ENCODE assay signal across 8 cellular contexts in genomic region chr17:35795007-35795870, GRCh38. TPM values are rescaled to one million over a fixed set of nuclear protein-coding genes. Genes with fewer than 3 reads are reported as not detected.
A peak's percentile ranks its signal among the peaks of the same experiment; 100 is the strongest.
DNase-seq lines count a peak whose midpoint lies in the region; ATAC-seq, FAIRE-seq and TF ChIP-seq lines count a peak whose summit lies in the region.

A gene with protein sequence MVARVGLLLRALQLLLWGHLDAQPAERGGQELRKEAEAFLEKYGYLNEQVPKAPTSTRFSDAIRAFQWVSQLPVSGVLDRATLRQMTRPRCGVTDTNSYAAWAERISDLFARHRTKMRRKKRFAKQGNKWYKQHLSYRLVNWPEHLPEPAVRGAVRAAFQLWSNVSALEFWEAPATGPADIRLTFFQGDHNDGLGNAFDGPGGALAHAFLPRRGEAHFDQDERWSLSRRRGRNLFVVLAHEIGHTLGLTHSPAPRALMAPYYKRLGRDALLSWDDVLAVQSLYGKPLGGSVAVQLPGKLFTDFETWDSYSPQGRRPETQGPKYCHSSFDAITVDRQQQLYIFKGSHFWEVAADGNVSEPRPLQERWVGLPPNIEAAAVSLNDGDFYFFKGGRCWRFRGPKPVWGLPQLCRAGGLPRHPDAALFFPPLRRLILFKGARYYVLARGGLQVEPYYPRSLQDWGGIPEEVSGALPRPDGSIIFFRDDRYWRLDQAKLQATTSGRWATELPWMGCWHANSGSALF (minus strand): TSS chr17:35795641. CDS start chr17:35795377, 264 bp downstream.

- H3K27ac Mint-ChIP-seq in T-cell: peak within 1 kb of the TSS in 1 of 2 donors; percentile 23
- peak within 1 kb of the TSS; percentile 20 for H3K27ac Mint-ChIP-seq in MCF 10A (ENCODE audit: low read depth, unreplicated experiment)

- H3K9ac ChIP-seq in keratinocyte (ENCODE audit: control insufficient read depth, extremely low read depth, insufficient read depth, low read length): peak within 1 kb of the TSS; percentile 80

- intact Hi-C loops in MCF 10A (cut with micrococcal nuclease): no loop called here

- POLR2A ChIA-PET in T-cell (lab: Charles Lee): interaction anchor here in 1 of 2 donors (1.0 kb wide), 1 partner anchor 13 kb away, joined by 3 read pairs; no protein-coding TSS in a partner anchor
- POLR2A ChIA-PET in MCF 10A (lab: Yijun Ruan, JAX): interaction anchor here (0.7 to 27.4 kb wide), 5 partner anchors 11 to 363 kb away, joined by 3 to 736 read pairs (median 3); partner anchors contain the start of genes SLFN12 and TAF15

- no peaks in the 10 kb centered on the region for H3K9me3 ChIP-seq in keratinocyte (ENCODE audit: control insufficient read depth, low read depth, low read length)

- DNase-seq in NCI-H2227 (lab: John Stamatoyannopoulos, UW; ENCODE audit: unreplicated experiment) (peak; percentile 55), NCI-H2227 treated with DMSO at 0.1 percent for 48 hours (lab: John Stamatoyannopoulos, UW) (no peak), T-cell (peak in 24 of 34 experiments; percentile 1 to 47 (median 24)), MCF 10A (ENCODE audit: unreplicated experiment) (peak; percentile 53), keratinocyte (ENCODE audit: low read depth, low spot score) (no peak)
- peak; percentile 23 to 46 for DNase-seq in stimulated activated CD4-positive, alpha-beta T cell treated with anti-CD3 and anti-CD28 coated beads, Interleukin-1b, Interleukin-23, amount 100 ng/mL, for 4 hours (ENCODE audit: low read depth in 2 of 2)

- peak within 1 kb of the TSS; percentile 72 to 78 (median 75) for H3K4me3 Mint-ChIP-seq in T-cell
- peak within 1 kb of the TSS; percentile 72 for H3K4me3 Mint-ChIP-seq in MCF 10A (ENCODE audit: unreplicated experiment)

- H2AFZ ChIP-seq in keratinocyte (ENCODE audit: control insufficient read depth, low read length): peak within 1 kb of the TSS; percentile 81

- H3K36me3 ChIP-seq in keratinocyte (ENCODE audit: control insufficient read depth in 2 of 2, extremely low read depth in 1 of 2, insufficient read depth in 2 of 2, low read length in 2 of 2): no peaks in the 10 kb centered on the region

- dilution Hi-C loops in keratinocyte (cut with MboI; ENCODE audit: extremely low pct_ligation_motif_present, low sequenced_read_pairs): no loop called here

- H3K27me3 Mint-ChIP-seq in T-cell (peaks cover 12 to 47% of the 10 kb centered on the region in 2 donors), MCF 10A (ENCODE audit: insufficient read depth, unreplicated experiment) (no peaks in the 10 kb centered on the region)

- H3K9me3 Mint-ChIP-seq in T-cell (no peaks in the 10 kb centered on the region), MCF 10A (ENCODE audit: unreplicated experiment) (no peaks in the 10 kb centered on the region)

- H3K36me3 Mint-ChIP-seq in T-cell (no peaks in the 10 kb centered on the region), MCF 10A (ENCODE audit: insufficient read depth, unreplicated experiment) (peaks cover 7% of the 10 kb centered on the region)

- ATAC-seq in T-cell (replicated peaks in 1 of 4) (peak; percentile 83 to 90 (median 86)), HG03159 (IDR thresholded peaks at IDR 0.05; ENCODE audit: unreplicated experiment) (no peak), GM18870 (IDR thresholded peaks at IDR 0.05; ENCODE audit: unreplicated experiment) (no peak)

- H3K79me2 ChIP-seq in keratinocyte (ENCODE audit: control insufficient read depth, insufficient read depth, low read length): no peaks in the 10 kb centered on the region

- peaks cover 22 to 29% (median 28%) of the 10 kb centered on the region in 3 donors for H3K4me1 Mint-ChIP-seq in T-cell
- H3K4me1 Mint-ChIP-seq in MCF 10A (ENCODE audit: insufficient read depth, unreplicated experiment): peaks cover 42% of the 10 kb centered on the region

- peaks cover 37% of the 10 kb centered on the region for H3K4me1 ChIP-seq in keratinocyte (ENCODE audit: control insufficient read depth, extremely low read depth, insufficient read depth, low read length)

- H3K9me1 ChIP-seq in keratinocyte (ENCODE audit: control insufficient read depth, extremely low read depth, insufficient read depth, low read length): no peaks in the 10 kb centered on the region

- BruUV-seq in MCF 10A (replicated peaks; lab: Mats Ljungman, UMichigan): no TSS peak

- H3K27me3 ChIP-seq in keratinocyte (ENCODE audit: control insufficient read depth, extremely low read depth, insufficient read depth, low read length): no peaks in the 10 kb centered on the region

- CTCF ChIA-PET in T-cell (lab: Charles Lee): no interaction called here
- CTCF ChIA-PET in MCF 10A (lab: Yijun Ruan, JAX): interaction anchor here (1.4 to 11.7 kb wide), 5 partner anchors 10 to 28 kb away, joined by 6 to 153 read pairs (median 13); partner anchors contain the start of gene TAF15

- peak within 1 kb of the TSS; percentile 83 for H3K4me2 ChIP-seq in keratinocyte (ENCODE audit: control insufficient read depth, extremely low read depth, insufficient read depth, low read depth, low read length)

- H3K4me3 ChIP-seq in keratinocyte (ENCODE audit: control insufficient read depth in 2 of 3, extremely low read depth in 1 of 3, insufficient read depth in 2 of 3, low read depth in 1 of 3, low read length in 3 of 3): peak within 1 kb of the TSS; percentile 66 to 79 (median 74)

- no peak for TF ChIP-seq CTCF in MCF 10A (IDR thresholded peaks at IDR 0.05; ENCODE audit: unreplicated experiment)
- no peak for TF ChIP-seq CTCF in keratinocyte (optimal IDR thresholded peaks at IDR 0.05 in 1 of 3, IDR thresholded peaks at IDR 0.05 in 1 of 3, conservative IDR thresholded peaks at IDR 0.05 in 1 of 3; ENCODE audit: extremely low read depth in 1 of 3, insufficient read depth in 2 of 3, low read length in 3 of 3)

- peak within 1 kb of the TSS; percentile 65 for H3K27ac ChIP-seq in keratinocyte (ENCODE audit: control insufficient read depth, insufficient read depth, low read length)

- no peaks in the 10 kb centered on the region for H4K20me1 ChIP-seq in keratinocyte (ENCODE audit: control insufficient read depth, extremely low read depth, insufficient read depth, low read length)

- FAIRE-seq in keratinocyte (lab: Jason Lieb, UNC): no peak

RNA-seq across cellular contexts. Expression of the gene that starts here (rescaled TPM):
- total RNA-seq in T-cell (10 to 100 TPM in 2 of 5 donors, 1 to 10 TPM in 3; 3.4 to 11.4 (median 6.9) TPM), MCF 10A (2022) (22.3 and 27.4 TPM in 2 replicates)
- 13.7 to 43.5 TPM (median 21.3 TPM) in 3 replicates for polyA plus RNA-seq in keratinocyte
- 11.1 TPM for polyA plus RNA-seq in keratinocyte (2011; ENCODE audit: low read depth)
- 26.2 and 27.8 TPM in 2 replicates for polyA plus RNA-seq in keratinocyte (2011; cell fraction: cytosol; rRNA removed)
- polyA plus RNA-seq in keratinocyte (2011; cell fraction: nucleus; rRNA removed): 31.1 and 34.2 TPM in 2 replicates
- 12.5 and 33.7 TPM in 2 replicates for polyA plus RNA-seq in keratinocyte (2012; ENCODE audit: low replicate concordance)
- 15.4 to 22.9 TPM (median 19.7 TPM) in 3 replicates for polyA minus RNA-seq in keratinocyte
- polyA minus RNA-seq in keratinocyte (2011; cell fraction: cytosol; rRNA and poly(A)+ RNA removed): 30.5 TPM
- 16.4 and 28.5 TPM in 2 replicates for polyA minus RNA-seq in keratinocyte (2011; cell fraction: nucleus; rRNA and poly(A)+ RNA removed)

Comparison
In these comparisons a context has a peak if more than half of its experiments do, and no peak if none do; other contexts are left out.
1. DNase-seq: peak in NCI-H2227 (single experiment), T-cell (24 of 34), MCF 10A (single experiment) and stimulated activated CD4-positive, alpha-beta T cell treated with anti-CD3 and anti-CD28 coated beads, Interleukin-1b, Interleukin-23, amount 100 ng/mL, for 4 hours (2 of 2); none in NCI-H2227 treated with DMSO at 0.1 percent for 48 hours (single experiment) and keratinocyte (single experiment).
2. ATAC-seq: peak in T-cell (4 of 4); none in HG03159 (single experiment) and GM18870 (single experiment).